ENCODE assay signal across 1 cellular context in the genomic region with DNA sequence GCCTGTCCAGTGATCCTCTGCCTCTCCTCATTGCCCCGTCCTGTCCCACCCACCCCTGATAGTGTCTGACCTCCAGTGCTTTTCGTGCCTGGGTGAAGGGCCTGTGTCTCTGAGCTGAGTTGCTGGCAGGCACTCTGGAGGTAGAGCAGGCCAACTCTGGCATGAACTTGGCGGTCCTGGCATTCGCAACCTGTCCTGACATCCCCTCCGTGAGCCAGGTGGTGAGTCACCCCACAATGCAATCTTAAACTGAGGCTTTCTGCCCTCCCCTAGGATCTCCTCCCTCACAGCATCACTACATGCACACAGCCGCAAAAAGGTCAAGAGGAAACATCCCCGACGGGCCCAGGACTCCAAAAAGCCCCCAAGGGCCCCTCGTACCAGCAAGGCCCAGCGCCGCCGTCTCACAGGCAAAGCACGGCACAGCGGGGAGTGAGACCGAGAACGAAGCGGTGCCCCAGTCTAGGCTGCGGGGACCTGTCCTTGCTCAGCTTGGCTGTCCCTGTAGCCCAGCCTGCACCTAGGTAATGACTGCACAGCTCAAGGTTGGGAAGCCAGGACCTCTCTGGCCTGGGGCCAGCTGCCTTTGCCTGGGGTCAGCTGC.
TF ChIP-seq lines count a peak whose summit lies in the region.

No MANE protein-coding gene starts in this region.

TF ChIP-seq in IMR-90, 13 proteins besides CTCF, POLR2A, EP300 and RAD21:
- TF ChIP-seq, protein P1, sequence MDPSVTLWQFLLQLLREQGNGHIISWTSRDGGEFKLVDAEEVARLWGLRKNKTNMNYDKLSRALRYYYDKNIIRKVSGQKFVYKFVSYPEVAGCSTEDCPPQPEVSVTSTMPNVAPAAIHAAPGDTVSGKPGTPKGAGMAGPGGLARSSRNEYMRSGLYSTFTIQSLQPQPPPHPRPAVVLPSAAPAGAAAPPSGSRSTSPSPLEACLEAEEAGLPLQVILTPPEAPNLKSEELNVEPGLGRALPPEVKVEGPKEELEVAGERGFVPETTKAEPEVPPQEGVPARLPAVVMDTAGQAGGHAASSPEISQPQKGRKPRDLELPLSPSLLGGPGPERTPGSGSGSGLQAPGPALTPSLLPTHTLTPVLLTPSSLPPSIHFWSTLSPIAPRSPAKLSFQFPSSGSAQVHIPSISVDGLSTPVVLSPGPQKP (IDR thresholded peaks at IDR 0.05; ENCODE audit: borderline replicate concordance, low read depth, low read length) = no peak
